Comparison of ENCODE assay signal across 10 cellular contexts in the genomic region with DNA sequence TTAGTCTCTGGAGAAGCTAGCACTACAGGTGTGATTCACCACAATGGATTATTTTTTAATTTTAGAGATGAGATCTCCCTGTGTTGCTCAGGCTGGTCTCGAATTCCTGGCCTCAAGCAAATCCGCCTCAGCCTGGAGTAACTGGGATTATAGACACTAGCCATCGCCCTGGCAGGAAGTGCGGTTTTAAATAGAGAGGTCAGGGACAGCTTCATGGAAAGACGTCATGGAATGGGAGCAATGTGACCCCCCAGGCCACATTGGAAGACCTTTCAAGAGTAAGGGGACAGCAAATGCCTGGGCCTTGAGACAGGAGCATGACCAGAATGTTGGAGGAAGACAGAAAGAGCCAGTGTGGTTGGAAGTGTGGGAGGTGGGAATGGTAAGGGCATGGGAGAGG. TPM values are rescaled to one million over a fixed set of nuclear protein-coding genes. Genes with fewer than 3 reads are reported as not detected.
DNase-seq lines count a peak whose midpoint lies in the region; ATAC-seq and TF ChIP-seq lines count a peak whose summit lies in the region.
"Had no signal": no experiment of that assay in that cellular context is flagged by ENCODE, and none has a peak within 500 bp of the region (broad histone marks: within the 10 kb centered on the region; RNA-seq: fewer than 3 reads in every experiment).

No MANE protein-coding gene starts in this region.

- no peaks in the 10 kb centered on the region for H3K9me3 ChIP-seq in RWPE2 (ENCODE audit: severe bottlenecking)
- no peaks in the 10 kb centered on the region for H3K9me3 ChIP-seq in esophagus (ENCODE audit: control insufficient read depth in 2 of 2, insufficient read depth in 1 of 2, low read depth in 1 of 2, low read length in 1 of 2)
- H3K9me3 ChIP-seq: SK-N-SH had no signal

- H3K4me1 Mint-ChIP-seq in T-helper 1 cell treated with Interleukin-12 subunit alpha and Interleukin-12 subunit beta and Interleukin-4 antibody, amounts not matched to agents 30 μg/mL and 1 μg/mL, for 36 hours (ENCODE audit: low read depth) = peaks cover 64% of the 10 kb centered on the region
- H3K4me1 Mint-ChIP-seq in stimulated activated memory B cell treated with anti-CD40 and anti-IgM and Interleukin-4, amounts not matched to agents 10 μg/mL and 1 μg/mL and 100 μg/mL, for 72 hours = peaks cover 75% of the 10 kb centered on the region

- H3K27me3 ChIP-seq in RWPE2 (ENCODE audit: insufficient read depth, poor library complexity, severe bottlenecking) (no peaks in the 10 kb centered on the region), esophagus (ENCODE audit: control insufficient read depth in 1 of 2, insufficient read depth in 2 of 2, low read length in 2 of 2) (no peaks in the 10 kb centered on the region)

- no peak for DNase-seq in T-helper 1 cell
- no peak for DNase-seq in RWPE2 (ENCODE audit: low spot score)
- no peak for DNase-seq in DMS 273 treated with DMSO at 0.1 percent for 48 hours (lab: John Stamatoyannopoulos, UW)
- no peak for DNase-seq in CD1c-positive myeloid dendritic cell (ENCODE audit: extremely low spot score)
- DNase-seq in KG1 (lab: John Stamatoyannopoulos, UW) = no peak
- DNase-seq: SK-N-SH; stimulated activated CD4-positive, alpha-beta T cell treated with anti-CD3 and anti-CD28 coated beads, Interleukin-12 subunit alpha, Interleukin-12 subunit beta, amount 100 ng/mL, for 4 hours had no signal

- H3K36me3 Mint-ChIP-seq in T-helper 1 cell treated with Interleukin-12 subunit alpha and Interleukin-12 subunit beta and Interleukin-4 antibody, amounts not matched to agents 30 μg/mL and 1 μg/mL, for 36 hours (ENCODE audit: low read depth) = peaks cover 44% of the 10 kb centered on the region
- H3K36me3 Mint-ChIP-seq in stimulated activated memory B cell treated with anti-CD40 and anti-IgM and Interleukin-4, amounts not matched to agents 10 μg/mL and 1 μg/mL and 100 μg/mL, for 72 hours = peaks cover 33% of the 10 kb centered on the region

- peaks cover 33% of the 10 kb centered on the region for H3K4me1 ChIP-seq in RWPE2 (ENCODE audit: insufficient read depth, poor library complexity, severe bottlenecking)
- H3K4me1 ChIP-seq in esophagus (ENCODE audit: control insufficient read depth in 2 of 2, insufficient read depth in 2 of 2, low read length in 1 of 2) = peaks cover 3 to 19% of the 10 kb centered on the region in 2 donors

- H3K27ac ChIP-seq in RWPE2 (ENCODE audit: poor library complexity, severe bottlenecking) (peak overlapping the region; percentile 72), esophagus (ENCODE audit: low read depth in 2 of 2, low read length in 1 of 2) (peak overlapping the region; percentile 83 to 88)

- 65 to 78% methylated on average over 5 of the region's 5 CpGs for WGBS in esophagus, 2 donors

- H3K4me3 ChIP-seq in RWPE2 (ENCODE audit: severe bottlenecking) = no peak overlapping the region
- no peak overlapping the region for H3K4me3 ChIP-seq in esophagus (ENCODE audit: low read depth in 1 of 2, low read length in 2 of 2)

- H3K4me3 Mint-ChIP-seq in T-helper 1 cell treated with Interleukin-12 subunit alpha and Interleukin-12 subunit beta and Interleukin-4 antibody, amounts not matched to agents 30 μg/mL and 1 μg/mL, for 36 hours = peak overlapping the region; percentile 82
- peak overlapping the region; percentile 5 for H3K4me3 Mint-ChIP-seq in stimulated activated memory B cell treated with anti-CD40 and anti-IgM and Interleukin-4, amounts not matched to agents 10 μg/mL and 1 μg/mL and 100 μg/mL, for 72 hours

- H3K27ac Mint-ChIP-seq in T-helper 1 cell treated with Interleukin-12 subunit alpha and Interleukin-12 subunit beta and Interleukin-4 antibody, amounts not matched to agents 30 μg/mL and 1 μg/mL, for 36 hours = peak overlapping the region; percentile 97
- peak overlapping the region; percentile 88 for H3K27ac Mint-ChIP-seq in stimulated activated memory B cell treated with anti-CD40 and anti-IgM and Interleukin-4, amounts not matched to agents 10 μg/mL and 1 μg/mL and 100 μg/mL, for 72 hours

- no peak for TF ChIP-seq CTCF in RWPE2 (IDR thresholded peaks at IDR 0.05; ENCODE audit: poor library complexity, severe bottlenecking)

- H3K27me3 Mint-ChIP-seq in T-helper 1 cell treated with Interleukin-12 subunit alpha and Interleukin-12 subunit beta and Interleukin-4 antibody, amounts not matched to agents 30 μg/mL and 1 μg/mL, for 36 hours (ENCODE audit: low read depth) = no peaks in the 10 kb centered on the region
- no peaks in the 10 kb centered on the region for H3K27me3 Mint-ChIP-seq in stimulated activated memory B cell treated with anti-CD40 and anti-IgM and Interleukin-4, amounts not matched to agents 10 μg/mL and 1 μg/mL and 100 μg/mL, for 72 hours

- H3K36me3 ChIP-seq in RWPE2 (ENCODE audit: low read depth) (peaks cover 37% of the 10 kb centered on the region), esophagus (ENCODE audit: control insufficient read depth in 2 of 2, insufficient read depth in 2 of 2, low read length in 1 of 2) (peaks cover 0 to 3% of the 10 kb centered on the region in 2 donors)

- ATAC-seq in RWPE2 (ENCODE audit: low read depth) = no peak
- ATAC-seq in stimulated activated memory B cell treated with anti-CD40 and anti-IgM and Interleukin-4, amounts not matched to agents 10 μg/mL and 1 μg/mL and 100 μg/mL, for 72 hours = no peak

- no peaks in the 10 kb centered on the region for H3K9me3 Mint-ChIP-seq in T-helper 1 cell treated with Interleukin-12 subunit alpha and Interleukin-12 subunit beta and Interleukin-4 antibody, amounts not matched to agents 30 μg/mL and 1 μg/mL, for 36 hours
- H3K9me3 Mint-ChIP-seq in stimulated activated memory B cell treated with anti-CD40 and anti-IgM and Interleukin-4, amounts not matched to agents 10 μg/mL and 1 μg/mL and 100 μg/mL, for 72 hours = no peaks in the 10 kb centered on the region

RNA-seq across cellular contexts. Expression of gene ISG20, which starts 2.2 kb away (rescaled TPM):
- 10 to 100 TPM; 25.1 to 30.4 TPM for polyA plus RNA-seq in esophagus

RNA-seq across cellular contexts. Expression of gene AEN, which starts 15.5 kb away (rescaled TPM):
- polyA plus RNA-seq in esophagus = 10 to 100 TPM in 1 of 2 donors, 1 to 10 TPM in 1; 5.5 to 10.1 TPM
